27 cellular contexts compared by ENCODE assay signal in the genomic region with DNA sequence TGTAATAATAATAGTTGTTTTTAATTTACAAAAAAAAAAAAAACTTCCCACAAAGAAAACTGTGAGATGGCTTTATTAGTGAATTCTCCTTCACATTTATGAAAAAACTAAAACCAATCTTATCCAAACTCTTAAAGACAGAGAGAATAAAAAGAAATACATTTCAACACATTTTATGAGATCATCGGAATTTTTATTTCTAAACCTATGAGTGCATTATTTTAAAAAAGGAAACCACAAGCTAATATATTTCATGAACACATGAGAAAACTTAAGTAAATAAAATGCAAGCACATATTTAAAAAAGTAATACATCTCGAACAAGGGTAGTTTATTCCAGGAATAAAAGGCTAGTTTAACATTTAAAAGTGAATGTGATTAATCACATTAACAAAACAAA.
"Had no signal": no experiment of that assay in that cellular context is flagged by ENCODE, and none has a peak within 500 bp of the region (broad histone marks: within the 10 kb centered on the region; RNA-seq: fewer than 3 reads in every experiment).

No MANE protein-coding gene starts in this region.

- H3K36me3 ChIP-seq: adrenal gland, breast epithelium, cardiac muscle cell, colonic mucosa, gastrocnemius medialis, heart left ventricle, WERI-Rb-1 had no signal

- H3K27ac ChIP-seq: adrenal gland, ascending aorta, breast epithelium, cardiac muscle cell, colonic mucosa, gastrocnemius medialis, heart left ventricle, WERI-Rb-1 had no signal

- H3K9me3 ChIP-seq: adrenal gland, ascending aorta, breast epithelium, colonic mucosa, gastrocnemius medialis, heart left ventricle had no signal

- H3K27me3 ChIP-seq: adrenal gland, ascending aorta, breast epithelium, cardiac muscle cell, colonic mucosa, gastrocnemius medialis, heart left ventricle had no signal

- H3K4me3 ChIP-seq: adrenal gland, ascending aorta, breast epithelium, cardiac muscle cell, colonic mucosa, gastrocnemius medialis, heart left ventricle had no signal

- DNase-seq: activated B cell treated with CpG ODN at 0.5 μM for 24 hours; activated CD4-positive, alpha-beta T cell treated with anti-CD3 and anti-CD28 coated beads for 48 hours; activated CD4-positive, alpha-beta T cell treated with anti-CD3 and anti-CD28 coated beads, Interleukin-2, amount 50 U/mL, for 1 hour; activated CD4-positive, alpha-beta T cell treated with anti-CD3 and anti-CD28 coated beads, Interleukin-2, amount 50 U/mL, for 48 hours; activated CD8-positive, alpha-beta memory T cell treated with anti-CD3 and anti-CD28 coated beads for 24 hours; activated CD8-positive, alpha-beta T cell treated with anti-CD3 and anti-CD28 coated beads for 36 hours; activated effector memory CD4-positive, alpha-beta T cell treated with anti-CD3 and anti-CD28 coated beads, Interleukin-2, amount 50 U/mL, for 16 hours; activated naive CD4-positive, alpha-beta T cell treated with anti-CD3 and anti-CD28 coated beads for 36 hours; activated naive CD8-positive, alpha-beta T cell treated with anti-CD3 and anti-CD28 coated beads for 36 hours; activated naive CD8-positive, alpha-beta T cell treated with anti-CD3 and anti-CD28 coated beads, Interleukin-2, amount 50 U/mL, for 24 hours; activated T-cell treated with anti-CD3 and anti-CD28 coated beads, Interleukin-2, amount 50 U/mL, for 4 hours; adrenal gland; central memory CD4-positive, alpha-beta T cell; cerebellar nuclear complex; colonic mucosa; effector CD8-positive, alpha-beta T cell; foreskin fibroblast; gastrocnemius medialis; glutamatergic neuron; heart left ventricle; T-helper 1 cell; T-helper 17 cell; T1000; WERI-Rb-1 had no signal

- H3K4me1 ChIP-seq: adrenal gland, ascending aorta, breast epithelium, colonic mucosa, gastrocnemius medialis, heart left ventricle had no signal
